36 cellular contexts compared by ENCODE assay signal in the genomic region with DNA sequence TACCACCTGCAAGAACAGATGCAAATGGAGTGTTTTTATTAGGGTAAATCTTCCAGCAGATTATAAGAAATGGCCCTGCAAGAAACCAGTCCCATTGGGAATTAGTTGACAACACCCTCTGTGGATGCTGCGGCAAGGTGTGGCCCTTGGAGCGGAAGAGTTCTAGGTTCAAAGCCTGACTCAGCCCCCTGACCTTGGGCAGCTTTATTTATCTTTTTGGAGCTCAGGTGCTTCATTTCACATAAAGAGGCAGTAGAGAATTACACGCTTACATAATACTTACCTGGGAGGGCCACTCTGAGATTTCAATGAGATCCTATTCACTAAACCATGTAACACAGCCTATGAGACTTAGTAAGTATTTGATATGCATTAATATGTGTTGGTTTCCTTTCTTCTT.
"Had no signal": no experiment of that assay in that cellular context is flagged by ENCODE, and none has a peak within 500 bp of the region (broad histone marks: within the 10 kb centered on the region; RNA-seq: fewer than 3 reads in every experiment).

No MANE protein-coding gene starts in this region.

- H3K36me3 ChIP-seq: MG63 had no signal

- H3K27ac ChIP-seq: KMS-11 had no signal

- H3K9me3 ChIP-seq: MG63 had no signal

- H3K9ac ChIP-seq: KMS-11 had no signal

- H3K4me2 ChIP-seq: KMS-11 had no signal

- H3K4me3 ChIP-seq: MG63 had no signal

- DNase-seq: Karpas-422, Kasumi-1, KG1, MG63, MM.1S, MV-4-11, NCI-H1048, NCI-H1092, NCI-H1092 treated with DMSO at 0.1 percent for 48 hours, NCI-H1105, NCI-H1105 treated with DMSO at 0.1 percent for 48 hours, NCI-H1417, NCI-H1417 treated with DMSO at 0.1 percent for 48 hours, NCI-H1436, NCI-H1436 treated with DMSO at 0.1 percent for 48 hours, NCI-H146, NCI-H1694, NCI-H1694 treated with DMSO at 0.1 percent for 48 hours, NCI-H187, NCI-H187 treated with DMSO at 0.1 percent for 48 hours, NCI-H1930, NCI-H2029, NCI-H2029 treated with DMSO at 0.1 percent for 48 hours, NCI-H2081, NCI-H2081 treated with DMSO at 0.1 percent for 48 hours, NCI-H2107, NCI-H2171, NCI-H2171 treated with DMSO at 0.1 percent for 48 hours, NCI-H2227 treated with DMSO at 0.1 percent for 48 hours, NCI-H226, NCI-H345, NCI-H446, NCI-H446 treated with DMSO at 0.1 percent for 48 hours, NCI-H510A, NCI-H510A treated with DMSO at 0.1 percent for 48 hours had no signal

- H3K27me3 ChIP-seq: MG63 had no signal
